1 cellular context compared by ENCODE assay signal in the genomic region with DNA sequence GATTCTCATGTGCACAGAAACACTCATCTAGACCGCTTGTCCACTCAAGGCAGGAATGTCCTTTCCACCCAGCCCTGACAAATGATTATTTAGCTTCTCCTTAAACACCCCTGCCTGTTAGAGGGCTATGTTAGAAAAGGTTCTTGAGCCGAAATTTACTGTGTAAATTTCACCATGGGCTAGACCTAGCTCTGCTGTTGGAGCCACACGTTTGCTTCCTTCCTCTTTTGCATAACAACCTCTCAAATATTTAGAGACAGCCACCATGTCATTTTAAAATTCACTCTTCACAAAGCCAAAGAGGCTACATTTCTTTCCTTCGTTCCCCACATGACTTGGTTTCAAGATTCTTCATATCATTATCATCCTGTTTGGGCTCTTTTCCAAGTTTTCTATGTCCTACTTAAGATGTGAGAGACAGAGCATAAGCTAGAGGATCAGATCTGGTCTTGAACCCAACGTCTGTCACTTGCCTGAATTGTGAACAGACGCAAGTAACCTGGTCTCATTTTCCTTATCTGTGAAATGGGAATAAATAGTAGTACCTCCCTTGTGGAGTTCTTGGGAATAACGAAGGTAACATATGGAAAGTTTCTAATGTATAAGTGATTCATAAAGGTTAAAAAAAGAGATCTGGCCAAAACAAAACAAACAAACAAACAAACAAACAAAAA.
TF ChIP-seq lines count a peak whose summit lies in the region.

No MANE protein-coding gene starts in this region.

TF ChIP-seq in A549, 52 proteins besides CTCF, POLR2A, EP300 and RAD21 (continued from another document):
- TF ChIP-seq, protein P1, sequence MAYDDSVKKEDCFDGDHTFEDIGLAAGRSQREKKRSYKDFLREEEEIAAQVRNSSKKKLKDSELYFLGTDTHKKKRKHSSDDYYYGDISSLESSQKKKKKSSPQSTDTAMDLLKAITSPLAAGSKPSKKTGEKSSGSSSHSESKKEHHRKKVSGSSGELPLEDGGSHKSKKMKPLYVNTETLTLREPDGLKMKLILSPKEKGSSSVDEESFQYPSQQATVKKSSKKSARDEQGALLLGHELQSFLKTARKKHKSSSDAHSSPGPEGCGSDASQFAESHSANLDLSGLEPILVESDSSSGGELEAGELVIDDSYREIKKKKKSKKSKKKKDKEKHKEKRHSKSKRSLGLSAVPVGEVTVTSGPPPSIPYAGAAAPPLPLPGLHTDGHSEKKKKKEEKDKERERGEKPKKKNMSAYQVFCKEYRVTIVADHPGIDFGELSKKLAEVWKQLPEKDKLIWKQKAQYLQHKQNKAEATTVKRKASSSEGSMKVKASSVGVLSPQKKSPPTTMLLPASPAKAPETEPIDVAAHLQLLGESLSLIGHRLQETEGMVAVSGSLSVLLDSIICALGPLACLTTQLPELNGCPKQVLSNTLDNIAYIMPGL (CRISPR knock-in tag; IDR thresholded peaks at IDR 0.05; ENCODE audit: borderline replicate concordance), result no peak
- TF ChIP-seq FOSL2 (IDR thresholded peaks at IDR 0.05), result no peak
- no peak for TF ChIP-seq FOSL2 (CRISPR knock-in tag; IDR thresholded peaks at IDR 0.05)
- TF ChIP-seq RFX5 (IDR thresholded peaks at IDR 0.05), result no peak
- no peak for TF ChIP-seq ZFP36 (IDR thresholded peaks at IDR 0.05; ENCODE audit: borderline replicate concordance, partially characterized antibody)
- TF ChIP-seq HEYL (CRISPR knock-in tag; IDR thresholded peaks at IDR 0.05), result no peak
- no peak for TF ChIP-seq NPAS2 (CRISPR knock-in tag; IDR thresholded peaks at IDR 0.05; ENCODE audit: borderline replicate concordance)
